In genomic region chr1:63407002-63407401, GRCh38 we compare ENCODE assay signal across 1 cellular context.
TF ChIP-seq lines count a peak whose summit lies in the region.

No MANE protein-coding gene starts in this region.

TF ChIP-seq in liver, 16 proteins besides CTCF, POLR2A, EP300 and RAD21 (continued from another document):
- TF ChIP-seq REST (IDR thresholded peaks at IDR 0.05) (no peak), HNF4A (conservative IDR thresholded peaks at IDR 0.05) (peak in 1 of 2 donors; percentile 37), EGR1 (IDR thresholded peaks at IDR 0.05; ENCODE audit: low read depth in 2 of 2) (no peak)
